Comparison of ENCODE assay signal across 1 cellular context in the genomic region with DNA sequence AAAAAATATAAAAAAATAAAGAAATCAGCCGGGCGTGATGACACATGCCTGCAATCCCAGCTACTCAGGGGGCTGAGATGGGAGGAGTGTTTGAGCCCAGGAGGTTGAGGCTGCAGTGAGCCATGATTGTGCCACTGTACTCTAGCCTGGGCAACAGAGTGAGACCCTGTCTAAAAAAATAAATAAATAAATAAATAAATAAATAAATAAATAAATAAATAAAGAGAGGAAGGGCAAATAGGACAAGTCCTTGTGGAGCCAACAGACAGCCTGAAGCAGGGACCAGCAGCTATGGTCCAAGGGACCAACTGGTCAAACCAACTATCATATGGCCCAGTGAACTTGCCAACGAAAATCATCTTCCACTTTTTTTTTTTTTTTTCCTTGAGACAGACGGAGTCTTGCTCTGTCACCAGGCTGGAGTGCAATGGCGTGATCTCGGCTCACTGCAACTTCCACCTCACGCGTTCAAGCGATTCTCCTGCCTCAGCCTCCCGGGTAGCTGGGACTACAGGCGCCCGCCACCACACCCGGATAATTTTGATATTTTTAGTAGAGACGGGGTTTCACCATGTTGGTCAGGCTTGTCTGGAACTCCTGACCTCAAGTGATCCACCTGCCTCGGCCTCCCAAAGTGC.
TF ChIP-seq lines count a peak whose summit lies in the region.

No MANE protein-coding gene starts in this region.

TF ChIP-seq in HEK293, 187 proteins besides CTCF, POLR2A, EP300 and RAD21 (continued from another document):
- TF ChIP-seq, protein P1, sequence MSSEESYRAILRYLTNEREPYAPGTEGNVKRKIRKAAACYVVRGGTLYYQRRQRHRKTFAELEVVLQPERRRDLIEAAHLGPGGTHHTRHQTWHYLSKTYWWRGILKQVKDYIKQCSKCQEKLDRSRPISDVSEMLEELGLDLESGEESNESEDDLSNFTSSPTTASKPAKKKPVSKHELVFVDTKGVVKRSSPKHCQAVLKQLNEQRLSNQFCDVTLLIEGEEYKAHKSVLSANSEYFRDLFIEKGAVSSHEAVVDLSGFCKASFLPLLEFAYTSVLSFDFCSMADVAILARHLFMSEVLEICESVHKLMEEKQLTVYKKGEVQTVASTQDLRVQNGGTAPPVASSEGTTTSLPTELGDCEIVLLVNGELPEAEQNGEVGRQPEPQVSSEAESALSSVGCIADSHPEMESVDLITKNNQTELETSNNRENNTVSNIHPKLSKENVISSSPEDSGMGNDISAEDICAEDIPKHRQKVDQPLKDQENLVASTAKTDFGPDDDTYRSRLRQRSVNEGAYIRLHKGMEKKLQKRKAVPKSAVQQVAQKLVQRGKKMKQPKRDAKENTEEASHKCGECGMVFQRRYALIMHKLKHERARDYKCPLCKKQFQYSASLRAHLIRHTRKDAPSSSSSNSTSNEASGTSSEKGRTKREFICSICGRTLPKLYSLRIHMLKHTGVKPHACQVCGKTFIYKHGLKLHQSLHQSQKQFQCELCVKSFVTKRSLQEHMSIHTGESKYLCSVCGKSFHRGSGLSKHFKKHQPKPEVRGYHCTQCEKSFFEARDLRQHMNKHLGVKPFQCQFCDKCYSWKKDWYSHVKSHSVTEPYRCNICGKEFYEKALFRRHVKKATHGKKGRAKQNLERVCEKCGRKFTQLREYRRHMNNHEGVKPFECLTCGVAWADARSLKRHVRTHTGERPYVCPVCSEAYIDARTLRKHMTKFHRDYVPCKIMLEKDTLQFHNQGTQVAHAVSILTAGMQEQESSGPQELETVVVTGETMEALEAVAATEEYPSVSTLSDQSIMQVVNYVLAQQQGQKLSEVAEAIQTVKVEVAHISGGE (tag by site-specific recombination; conservative IDR thresholded peaks at IDR 0.05; ENCODE audit: low read depth): peak; percentile 50
- TF ChIP-seq ZNF623 (tag by site-specific recombination; IDR thresholded peaks at IDR 0.05) (peak; percentile 64), ZNF555 (tag by site-specific recombination; conservative IDR thresholded peaks at IDR 0.05) (peak; percentile 80), ZNF19 (tag by site-specific recombination; IDR thresholded peaks at IDR 0.05; ENCODE audit: low read depth) (peak; percentile 33; the same call in 1 of the 2 replicates), ZNF629 (tag by site-specific recombination; IDR thresholded peaks at IDR 0.05) (0 out of 2 replicates have a peak, but pooled peaks have one; percentile 17), ZNF266 (tag by site-specific recombination; IDR thresholded peaks at IDR 0.05; ENCODE audit: low read depth) (peak; percentile 72), GLI2 (tag by site-specific recombination; IDR thresholded peaks at IDR 0.05; ENCODE audit: borderline replicate concordance, low read depth) (peak; percentile 11; the same call in 1 of the 2 replicates), ZNF121 (tag by site-specific recombination; IDR thresholded peaks at IDR 0.05) (peak; percentile 66), ZNF394 (tag by site-specific recombination; IDR thresholded peaks at IDR 0.05; ENCODE audit: borderline replicate concordance) (peak; percentile 90), ZNF558 (tag by site-specific recombination; IDR thresholded peaks at IDR 0.05) (peak; percentile 80), ZNF560 (tag by site-specific recombination; IDR thresholded peaks at IDR 0.05; ENCODE audit: borderline replicate concordance) (peak; percentile 57; the same call in 1 of the 2 replicates), ZNF514 (tag by site-specific recombination; IDR thresholded peaks at IDR 0.05) (0 out of 2 replicates have a peak, but pooled peaks have one; percentile 56), ZNF140 (tag by site-specific recombination; IDR thresholded peaks at IDR 0.05) (peak; percentile 84), ZNF341 (tag by site-specific recombination; IDR thresholded peaks at IDR 0.05; ENCODE audit: low read depth) (peak; percentile 34; the same call in 1 of the 2 replicates), ZNF223 (tag by site-specific recombination; IDR thresholded peaks at IDR 0.05) (0 out of 2 replicates have a peak, but pooled peaks have one; percentile 36), ZNF791 (tag by site-specific recombination; IDR thresholded peaks at IDR 0.05) (0 out of 2 replicates have a peak, but pooled peaks have one; percentile 35)
- TF ChIP-seq, protein P2, sequence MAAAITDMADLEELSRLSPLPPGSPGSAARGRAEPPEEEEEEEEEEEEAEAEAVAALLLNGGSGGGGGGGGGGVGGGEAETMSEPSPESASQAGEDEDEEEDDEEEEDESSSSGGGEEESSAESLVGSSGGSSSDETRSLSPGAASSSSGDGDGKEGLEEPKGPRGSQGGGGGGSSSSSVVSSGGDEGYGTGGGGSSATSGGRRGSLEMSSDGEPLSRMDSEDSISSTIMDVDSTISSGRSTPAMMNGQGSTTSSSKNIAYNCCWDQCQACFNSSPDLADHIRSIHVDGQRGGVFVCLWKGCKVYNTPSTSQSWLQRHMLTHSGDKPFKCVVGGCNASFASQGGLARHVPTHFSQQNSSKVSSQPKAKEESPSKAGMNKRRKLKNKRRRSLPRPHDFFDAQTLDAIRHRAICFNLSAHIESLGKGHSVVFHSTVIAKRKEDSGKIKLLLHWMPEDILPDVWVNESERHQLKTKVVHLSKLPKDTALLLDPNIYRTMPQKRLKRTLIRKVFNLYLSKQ (tag by site-specific recombination; IDR thresholded peaks at IDR 0.05; ENCODE audit: borderline replicate concordance): 0 out of 2 replicates have a peak, but pooled peaks have one; percentile 12
- TF ChIP-seq, protein P3, sequence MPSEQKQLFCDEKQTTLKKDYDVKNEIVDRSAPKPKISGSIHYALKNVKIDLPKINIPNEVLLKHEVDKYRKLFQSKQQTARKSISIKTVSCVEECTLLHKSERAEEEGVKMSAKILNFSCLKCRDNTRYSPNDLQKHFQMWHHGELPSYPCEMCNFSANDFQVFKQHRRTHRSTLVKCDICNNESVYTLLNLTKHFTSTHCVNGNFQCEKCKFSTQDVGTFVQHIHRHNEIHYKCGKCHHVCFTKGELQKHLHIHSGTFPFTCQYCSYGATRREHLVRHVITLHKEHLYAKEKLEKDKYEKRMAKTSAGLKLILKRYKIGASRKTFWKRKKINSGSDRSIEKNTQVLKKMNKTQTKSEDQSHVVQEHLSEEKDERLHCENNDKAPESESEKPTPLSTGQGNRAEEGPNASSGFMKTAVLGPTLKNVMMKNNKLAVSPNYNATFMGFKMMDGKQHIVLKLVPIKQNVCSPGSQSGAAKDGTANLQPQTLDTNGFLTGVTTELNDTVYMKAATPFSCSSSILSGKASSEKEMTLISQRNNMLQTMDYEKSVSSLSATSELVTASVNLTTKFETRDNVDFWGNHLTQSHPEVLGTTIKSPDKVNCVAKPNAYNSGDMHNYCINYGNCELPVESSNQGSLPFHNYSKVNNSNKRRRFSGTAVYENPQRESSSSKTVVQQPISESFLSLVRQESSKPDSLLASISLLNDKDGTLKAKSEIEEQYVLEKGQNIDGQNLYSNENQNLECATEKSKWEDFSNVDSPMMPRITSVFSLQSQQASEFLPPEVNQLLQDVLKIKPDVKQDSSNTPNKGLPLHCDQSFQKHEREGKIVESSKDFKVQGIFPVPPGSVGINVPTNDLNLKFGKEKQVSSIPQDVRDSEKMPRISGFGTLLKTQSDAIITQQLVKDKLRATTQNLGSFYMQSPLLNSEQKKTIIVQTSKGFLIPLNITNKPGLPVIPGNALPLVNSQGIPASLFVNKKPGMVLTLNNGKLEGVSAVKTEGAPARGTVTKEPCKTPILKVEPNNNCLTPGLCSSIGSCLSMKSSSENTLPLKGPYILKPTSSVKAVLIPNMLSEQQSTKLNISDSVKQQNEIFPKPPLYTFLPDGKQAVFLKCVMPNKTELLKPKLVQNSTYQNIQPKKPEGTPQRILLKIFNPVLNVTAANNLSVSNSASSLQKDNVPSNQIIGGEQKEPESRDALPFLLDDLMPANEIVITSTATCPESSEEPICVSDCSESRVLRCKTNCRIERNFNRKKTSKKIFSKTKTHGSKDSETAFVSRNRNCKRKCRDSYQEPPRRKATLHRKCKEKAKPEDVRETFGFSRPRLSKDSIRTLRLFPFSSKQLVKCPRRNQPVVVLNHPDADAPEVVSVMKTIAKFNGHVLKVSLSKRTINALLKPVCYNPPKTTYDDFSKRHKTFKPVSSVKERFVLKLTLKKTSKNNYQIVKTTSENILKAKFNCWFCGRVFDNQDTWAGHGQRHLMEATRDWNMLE (tag by site-specific recombination; conservative IDR thresholded peaks at IDR 0.05; ENCODE audit: low read depth): peak; percentile 88
